ENCODE assay signal across 9 cellular contexts in genomic region chr6:166313255-166314070, GRCh38. TPM values are rescaled to one million over a fixed set of nuclear protein-coding genes. Genes with fewer than 3 reads are reported as not detected.
DNase-seq lines count a peak whose midpoint lies in the region; ATAC-seq, FAIRE-seq and TF ChIP-seq lines count a peak whose summit lies in the region.
"Had no signal": no experiment of that assay in that cellular context is flagged by ENCODE, and none has a peak within 500 bp of the region (broad histone marks: within the 10 kb centered on the region; RNA-seq: fewer than 3 reads in every experiment).

No MANE protein-coding gene starts in this region.

- H3K4me1 ChIP-seq in K562 (replicated peaks in 1 of 2; ENCODE audit: control insufficient read depth in 2 of 2, insufficient read depth in 2 of 2, low read length in 2 of 2) (peaks cover 0 to 4% of the 10 kb centered on the region in 2 experiments; a peak in 2 of 5 replicates), keratinocyte (ENCODE audit: control insufficient read depth, extremely low read depth, insufficient read depth, low read length) (no peaks in the 10 kb centered on the region)

- H3K9me1 ChIP-seq in K562 (ENCODE audit: control insufficient read depth, insufficient read depth, low read length) (no peaks in the 10 kb centered on the region), keratinocyte (ENCODE audit: control insufficient read depth, extremely low read depth, insufficient read depth, low read length) (no peaks in the 10 kb centered on the region)

- H3K9me3 ChIP-seq in CD4-positive, alpha-beta T cell (ENCODE audit: control insufficient read depth, low read length), result no peaks in the 10 kb centered on the region
- no peaks in the 10 kb centered on the region for H3K9me3 ChIP-seq in K562 (replicated peaks; ENCODE audit: control insufficient read depth, insufficient read depth, low read depth, low read length)
- H3K9me3 ChIP-seq in keratinocyte (ENCODE audit: control insufficient read depth, low read depth, low read length), result no peaks in the 10 kb centered on the region

- H3K27me3 ChIP-seq in CD4-positive, alpha-beta T cell (ENCODE audit: control insufficient read depth, insufficient read depth, low read length), result peaks cover 21% of the 10 kb centered on the region
- H3K27me3 ChIP-seq in K562 (ENCODE audit: control insufficient read depth in 2 of 2, insufficient read depth in 2 of 2, low read length in 2 of 2) (peaks cover 13 to 22% of the 10 kb centered on the region in 2 experiments), keratinocyte (ENCODE audit: control insufficient read depth, extremely low read depth, insufficient read depth, low read length) (peaks cover 14% of the 10 kb centered on the region)

- H3K4me1 Mint-ChIP-seq in CD4-positive, alpha-beta T cell (ENCODE audit: low read depth), result no peaks in the 10 kb centered on the region
- H3K4me1 Mint-ChIP-seq in stimulated activated naive B cell treated with anti-CD40 and anti-IgM and Interleukin-4, amounts not matched to agents 10 μg/mL and 1 μg/mL and 100 μg/mL, for 72 hours, result peaks cover 2 to 3% of the 10 kb centered on the region in 2 donors

- H3K4me3 ChIP-seq in K562 (no peak overlapping the region), keratinocyte (ENCODE audit: control insufficient read depth in 2 of 3, extremely low read depth in 1 of 3, insufficient read depth in 2 of 3, low read depth in 1 of 3, low read length in 3 of 3) (no peak overlapping the region)

- no peaks in the 10 kb centered on the region for H3K9me3 Mint-ChIP-seq in CD4-positive, alpha-beta T cell
- H3K9me3 Mint-ChIP-seq in stimulated activated naive B cell treated with anti-CD40 and anti-IgM and Interleukin-4, amounts not matched to agents 10 μg/mL and 1 μg/mL and 100 μg/mL, for 72 hours, result no peaks in the 10 kb centered on the region

- BruUV-seq in K562 (replicated peaks; lab: Mats Ljungman, UMichigan), result no TSS peak

- TF ChIP-seq EP300 in K562 (IDR thresholded peaks at IDR 0.05; ENCODE audit: low read length), result 0 out of 2 replicates have a peak, but pooled peaks have one; percentile 7

- peak; percentile 78 for TF ChIP-seq CTCF in CD4-positive, alpha-beta T cell (IDR thresholded peaks at IDR 0.05)
- TF ChIP-seq CTCF in K562 (IDR thresholded peaks at IDR 0.05 in 2 of 3, conservative IDR thresholded peaks at IDR 0.05 in 1 of 3; ENCODE audit: insufficient read depth in 2 of 3, low read depth in 1 of 3, low read length in 3 of 3) (peak; percentile 88 to 90 (median 89)), keratinocyte (optimal IDR thresholded peaks at IDR 0.05 in 1 of 3, IDR thresholded peaks at IDR 0.05 in 1 of 3, conservative IDR thresholded peaks at IDR 0.05 in 1 of 3; ENCODE audit: extremely low read depth in 1 of 3, insufficient read depth in 2 of 3, low read length in 3 of 3) (peak; percentile 63 to 84 (median 65))

- no peak overlapping the region for H3K4me3 Mint-ChIP-seq in CD4-positive, alpha-beta T cell
- H3K4me3 Mint-ChIP-seq in stimulated activated naive B cell treated with anti-CD40 and anti-IgM and Interleukin-4, amounts not matched to agents 10 μg/mL and 1 μg/mL and 100 μg/mL, for 72 hours, result no peak overlapping the region

- CTCF ChIA-PET in CD4-positive, alpha-beta T cell (lab: Charles Lee), result interaction anchor here (0.7 to 1.8 kb wide), 8 partner anchors 10 to 461 kb away, joined by 3 to 21 read pairs (median 4); no protein-coding TSS in a partner anchor
- CTCF ChIA-PET in K562 (lab: Yijun Ruan, JAX; ENCODE audit: low intra/inter-chr PET ratio), result interaction anchor here (0.6 to 2.3 kb wide), 6 partner anchors 14 to 829 kb away, joined by 3 to 24 read pairs (median 4); partner anchors contain the start of gene MPC1

- H4K20me1 ChIP-seq in K562 (replicated peaks; ENCODE audit: control insufficient read depth, insufficient read depth, low read length) (no peaks in the 10 kb centered on the region), keratinocyte (ENCODE audit: control insufficient read depth, extremely low read depth, insufficient read depth, low read length) (no peaks in the 10 kb centered on the region)

- DNase-seq in CD4-positive, alpha-beta T cell, result peak in 9 of 10 experiments; percentile 23 to 53 (median 43)
- DNase-seq in RPMI7951 (ENCODE audit: low read depth) (peak; percentile 28), K562 (ENCODE audit: extremely low read depth in 1 of 4, low spot score in 3 of 4) (peak; percentile 79 to 85 (median 82)), keratinocyte (ENCODE audit: low read depth, low spot score) (no peak), AG08396 (ENCODE audit: low spot score) (no peak)
- DNase-seq in stimulated activated naive B cell treated with anti-CD40 and anti-IgM and Interleukin-4, amounts not matched to agents 10 μg/mL and 1 μg/mL and 100 μg/mL, for 72 hours, result no peak

- no peak overlapping the region for H3K27ac ChIP-seq in CD4-positive, alpha-beta T cell (ENCODE audit: low read depth, low read length)
- H3K27ac ChIP-seq in K562 (ENCODE audit: extremely low read depth, low read depth, low read length) (no peak overlapping the region), keratinocyte (ENCODE audit: control insufficient read depth, insufficient read depth, low read length) (no peak overlapping the region)

- FAIRE-seq in K562 (lab: Jason Lieb, UNC) (peak; percentile 85), keratinocyte (lab: Jason Lieb, UNC) (no peak)

- H3K79me2 ChIP-seq in K562 (ENCODE audit: control insufficient read depth, insufficient read depth, low read length), result no peaks in the 10 kb centered on the region
- H3K79me2 ChIP-seq in keratinocyte (ENCODE audit: control insufficient read depth, insufficient read depth, low read length), result no peaks in the 10 kb centered on the region

- H3K27me3 Mint-ChIP-seq in CD4-positive, alpha-beta T cell, result peaks cover 23% of the 10 kb centered on the region
- peaks cover 12 to 15% of the 10 kb centered on the region in 2 donors for H3K27me3 Mint-ChIP-seq in stimulated activated naive B cell treated with anti-CD40 and anti-IgM and Interleukin-4, amounts not matched to agents 10 μg/mL and 1 μg/mL and 100 μg/mL, for 72 hours

- POLR2A ChIA-PET in CD4-positive, alpha-beta T cell (lab: Charles Lee), result interaction anchor here (0.6 kb wide), 1 partner anchor 175 kb away, joined by 3 read pairs; no protein-coding TSS in a partner anchor
- POLR2A ChIA-PET in K562 (lab: Yijun Ruan, JAX), result interaction anchor here (0.6 to 0.8 kb wide), 3 partner anchors 24 to 93 kb away, joined by 3 to 5 read pairs (median 3); no protein-coding TSS in a partner anchor

- H3K36me3 Mint-ChIP-seq in CD4-positive, alpha-beta T cell (ENCODE audit: low read depth), result no peaks in the 10 kb centered on the region
- H3K36me3 Mint-ChIP-seq in stimulated activated naive B cell treated with anti-CD40 and anti-IgM and Interleukin-4, amounts not matched to agents 10 μg/mL and 1 μg/mL and 100 μg/mL, for 72 hours, result peaks cover under 1 to 10% of the 10 kb centered on the region in 2 donors

- H3K4me2 ChIP-seq in K562 (ENCODE audit: insufficient read depth, low read length), result no peak overlapping the region
- no peak overlapping the region for H3K4me2 ChIP-seq in keratinocyte (ENCODE audit: control insufficient read depth, extremely low read depth, insufficient read depth, low read depth, low read length)

- no peak overlapping the region for H3K9ac ChIP-seq in K562 (ENCODE audit: insufficient read depth in 1 of 2, low read depth in 2 of 2, low read length in 2 of 2)
- H3K9ac ChIP-seq in keratinocyte (ENCODE audit: control insufficient read depth, extremely low read depth, insufficient read depth, low read length), result no peak overlapping the region

- H3K27ac Mint-ChIP-seq in CD4-positive, alpha-beta T cell, result no peak overlapping the region
- H3K27ac Mint-ChIP-seq in stimulated activated naive B cell treated with anti-CD40 and anti-IgM and Interleukin-4, amounts not matched to agents 10 μg/mL and 1 μg/mL and 100 μg/mL, for 72 hours, result no peak overlapping the region

- intact Hi-C loops in CD4-positive, alpha-beta T cell (cut with DNase I, micrococcal nuclease), result loop anchor here (1.0 to 5.0 kb wide), 5 partner anchors 68 to 199 kb away; partner anchors contain the start of gene MPC1 (in 1 of the 2)
- intact Hi-C loops in K562 (cut with micrococcal nuclease), result loop anchor here (1.0 to 2.0 kb wide), 3 partner anchors 17 to 87 kb away; partner anchors contain the start of gene MPC1

- TF ChIP-seq POLR2A in K562 (conservative IDR thresholded peaks at IDR 0.05), result no peak

- WGBS in K562 (ENCODE audit: insufficient coverage, low coverage, missing lambda C conversion rate), result 28% methylated on average over 18 of the region's 18 CpGs

- dilution Hi-C loops in keratinocyte (cut with MboI; ENCODE audit: extremely low pct_ligation_motif_present, low sequenced_read_pairs), result no loop called here

- H2AFZ ChIP-seq in K562 (ENCODE audit: low read depth, low read length), result peak overlapping the region; percentile 50
- H2AFZ ChIP-seq in keratinocyte (ENCODE audit: control insufficient read depth, low read length), result no peak overlapping the region

- in situ Hi-C loops in K562 (cut with MboI), result no loop called here

- peak; percentile 77 to 89 for TF ChIP-seq RAD21 in K562 (CRISPR knock-in tag; conservative IDR thresholded peaks at IDR 0.05 in 1 of 2, IDR thresholded peaks at IDR 0.05 in 1 of 2)

- H3K36me3 ChIP-seq in K562 (ENCODE audit: control insufficient read depth, insufficient read depth, low read length) (no peaks in the 10 kb centered on the region), keratinocyte (ENCODE audit: control insufficient read depth in 2 of 2, extremely low read depth in 1 of 2, insufficient read depth in 2 of 2, low read length in 2 of 2) (no peaks in the 10 kb centered on the region)

- peak; percentile 99 for ATAC-seq in CD4-positive, alpha-beta T cell (ENCODE audit: poor library complexity)
- ATAC-seq in GM18873 (IDR thresholded peaks at IDR 0.05; ENCODE audit: low FRiP score, unreplicated experiment), result peak; percentile 76
- ATAC-seq in HG03378 (IDR thresholded peaks at IDR 0.05; ENCODE audit: unreplicated experiment), result peak; percentile 68
- peak; percentile 92 for ATAC-seq in K562
- ATAC-seq in stimulated activated naive B cell treated with anti-CD40 and anti-IgM and Interleukin-4, amounts not matched to agents 10 μg/mL and 1 μg/mL and 100 μg/mL, for 72 hours (replicated peaks), result peak; percentile 70 to 88

RNA-seq across cellular contexts. Expression of gene PRR18, which starts 5.3 kb away (rescaled TPM):
- not detected for total RNA-seq in CD4-positive, alpha-beta T cell
- total RNA-seq in RPMI7951 (2014; rRNA removed; shearing (Covaris generic)), result not detected in 2 replicates
- total RNA-seq in K562 (2011; cell fraction: chromatin; rRNA removed; ENCODE audit: low replicate concordance), result not detected in 2 replicates
- not detected in 2 replicates for total RNA-seq in K562 (2011; cell fraction: nucleolus; rRNA removed)
- not detected in 2 replicates for total RNA-seq in K562 (2011; cell fraction: nucleoplasm; rRNA removed)
- not detected in 2 replicates for total RNA-seq in K562 (2014; rRNA removed)
- total RNA-seq in K562 (2014; rRNA removed; fragmentation: Illumina TruSeq; extraction: Trizol), result not detected in 2 replicates
- not detected in 2 replicates for total RNA-seq in K562 (2015; rRNA removed; fragmentation: Illumina TruSeq; extraction: Trizol)
- total RNA-seq in K562 (2021), result not detected in 2 replicates
- polyA plus RNA-seq in K562 (2011; rRNA removed), result not detected in 2 replicates
- polyA plus RNA-seq in K562 (2011; cell fraction: cytosol; rRNA removed), result not detected in 2 replicates
- not detected in 2 replicates for polyA plus RNA-seq in K562 (2011; cell fraction: nucleus; rRNA removed)
- 0.06 TPM in 1 of 2 replicates, not detected in the other for polyA plus RNA-seq in K562 (2012)
- polyA plus RNA-seq in K562 (2014; fragmentation: Illumina TruSeq; extraction: Trizol), result not detected in 2 replicates
- polyA plus RNA-seq in K562 (2014; fragmentation: Nextera tagmentation; extraction: Ambion mirVana), result not detected
- polyA plus RNA-seq in K562 (2014; rRNA removed), result not detected in 2 replicates
- not detected in 2 replicates for polyA minus RNA-seq in K562 (2011; rRNA and poly(A)+ RNA removed)
- polyA minus RNA-seq in K562 (2011; cell fraction: cytosol; rRNA and poly(A)+ RNA removed), result not detected in 2 replicates
- polyA minus RNA-seq in K562 (2011; cell fraction: nucleus; rRNA and poly(A)+ RNA removed), result not detected in 2 replicates
- polyA plus RNA-seq in keratinocyte, result not detected in 3 replicates
- not detected for polyA plus RNA-seq in keratinocyte (2011; ENCODE audit: low read depth)
- polyA plus RNA-seq in keratinocyte (2011; cell fraction: cytosol; rRNA removed), result not detected in 2 replicates
- polyA plus RNA-seq in keratinocyte (2011; cell fraction: nucleus; rRNA removed), result not detected in 2 replicates
- polyA plus RNA-seq in keratinocyte (2012; ENCODE audit: low replicate concordance), result not detected in 2 replicates
- polyA minus RNA-seq in keratinocyte, result not detected in 3 replicates
- not detected for polyA minus RNA-seq in keratinocyte (2011; cell fraction: cytosol; rRNA and poly(A)+ RNA removed)
- polyA minus RNA-seq in keratinocyte (2011; cell fraction: nucleus; rRNA and poly(A)+ RNA removed), result not detected in 2 replicates
- total RNA-seq: LHCN-M2 had no signal

RNA-seq across cellular contexts. Expression of gene SFT2D1, which starts 28.9 kb away (rescaled TPM):
- total RNA-seq in CD4-positive, alpha-beta T cell, result 10 to 100 TPM; 10.4 to 12.5 TPM
- total RNA-seq in RPMI7951 (2014; rRNA removed; shearing (Covaris generic)), result 62.3 and 73.1 TPM in 2 replicates
- total RNA-seq in K562 (2011; cell fraction: chromatin; rRNA removed; ENCODE audit: low replicate concordance), result 89.6 and 170 TPM in 2 replicates
- total RNA-seq in K562 (2011; cell fraction: nucleolus; rRNA removed), result 65.9 and 78.2 TPM in 2 replicates
- total RNA-seq in K562 (2011; cell fraction: nucleoplasm; rRNA removed), result 150 and 228 TPM in 2 replicates
- 59.5 and 63.1 TPM in 2 replicates for total RNA-seq in K562 (2014; rRNA removed)
- total RNA-seq in K562 (2014; rRNA removed; fragmentation: Illumina TruSeq; extraction: Trizol), result 67.1 and 75.7 TPM in 2 replicates
- 50.1 and 54.4 TPM in 2 replicates for total RNA-seq in K562 (2015; rRNA removed; fragmentation: Illumina TruSeq; extraction: Trizol)
- total RNA-seq in K562 (2021), result 68.7 and 81.0 TPM in 2 replicates
- 129 and 140 TPM in 2 replicates for polyA plus RNA-seq in K562 (2011; rRNA removed)
- polyA plus RNA-seq in K562 (2011; cell fraction: cytosol; rRNA removed), result 67.3 and 111 TPM in 2 replicates
- 110 and 178 TPM in 2 replicates for polyA plus RNA-seq in K562 (2011; cell fraction: nucleus; rRNA removed)
- 76.9 and 85.8 TPM in 2 replicates for polyA plus RNA-seq in K562 (2012)
- polyA plus RNA-seq in K562 (2014; fragmentation: Illumina TruSeq; extraction: Trizol), result 80.1 and 81.5 TPM in 2 replicates
- polyA plus RNA-seq in K562 (2014; fragmentation: Nextera tagmentation; extraction: Ambion mirVana), result 10 to 100 TPM; 73.0 to 74.6 TPM
- polyA plus RNA-seq in K562 (2014; rRNA removed), result 106 and 111 TPM in 2 replicates
- polyA minus RNA-seq in K562 (2011; rRNA and poly(A)+ RNA removed), result 64.9 and 66.3 TPM in 2 replicates
- polyA minus RNA-seq in K562 (2011; cell fraction: cytosol; rRNA and poly(A)+ RNA removed), result 18.2 and 18.4 TPM in 2 replicates
- 37.4 and 67.9 TPM in 2 replicates for polyA minus RNA-seq in K562 (2011; cell fraction: nucleus; rRNA and poly(A)+ RNA removed)
- polyA plus RNA-seq in keratinocyte, result 46.6 to 84.3 TPM (median 58.8 TPM) in 3 replicates
- 10.1 TPM for polyA plus RNA-seq in keratinocyte (2011; ENCODE audit: low read depth)
- 45.1 and 82.7 TPM in 2 replicates for polyA plus RNA-seq in keratinocyte (2011; cell fraction: cytosol; rRNA removed)
- 51.2 and 67.7 TPM in 2 replicates for polyA plus RNA-seq in keratinocyte (2011; cell fraction: nucleus; rRNA removed)
- polyA plus RNA-seq in keratinocyte (2012; ENCODE audit: low replicate concordance), result 44.4 and 48.0 TPM in 2 replicates
- polyA minus RNA-seq in keratinocyte, result 18.2 to 34.5 TPM (median 23.5 TPM) in 3 replicates
- polyA minus RNA-seq in keratinocyte (2011; cell fraction: cytosol; rRNA and poly(A)+ RNA removed), result 22.1 TPM
- polyA minus RNA-seq in keratinocyte (2011; cell fraction: nucleus; rRNA and poly(A)+ RNA removed), result 9.1 and 20.2 TPM in 2 replicates

Comparison
In these comparisons a context has a peak if more than half of its experiments do, and no peak if none do; other contexts are left out.
1. DNase-seq: peak in CD4-positive, alpha-beta T cell (9 of 10), RPMI7951 (single experiment) and K562 (4 of 4); none in keratinocyte (single experiment), stimulated activated naive B cell treated with anti-CD40 and anti-IgM and Interleukin-4, amounts not matched to agents 10 μg/mL and 1 μg/mL and 100 μg/mL, for 72 hours (single experiment) and AG08396 (single experiment).
2. Peak in every context shown above with its lines, with median percentiles within 50 percentile points of each other: ATAC-seq and CTCF ChIP-seq.